In genomic region chr20:17917832-17918618, GRCh38 we compare ENCODE assay signal across 20 cellular contexts. TPM values are rescaled to one million over a fixed set of nuclear protein-coding genes. Genes with fewer than 3 reads are reported as not detected.
A peak's percentile ranks its signal among the peaks of the same experiment; 100 is the strongest.
DNase-seq lines count a peak whose midpoint lies in the region; ATAC-seq, FAIRE-seq and TF ChIP-seq lines count a peak whose summit lies in the region.
"Had no signal": no experiment of that assay in that cellular context is flagged by ENCODE, and none has a peak within 500 bp of the region (broad histone marks: within the 10 kb centered on the region; RNA-seq: fewer than 3 reads in every experiment).

No MANE protein-coding gene starts in this region.

- DNase-seq in A549 (ENCODE audit: low read depth in 1 of 2, low spot score in 1 of 2) (no peak), T-helper 17 cell (no peak), hepatocyte (ENCODE audit: low spot score) (no peak), C1 segment of cervical spinal cord (lab: John Stamatoyannopoulos, UW) (no peak), COLO668 (lab: John Stamatoyannopoulos, UW; ENCODE audit: unreplicated experiment) (no peak)
- DNase-seq: 8988T; CD8-positive, alpha-beta T cell; COR-L47; DMS 273 treated with DMSO at 0.1 percent for 48 hours; DMS53; DND-41; EL; GM23248 had no signal

- POLR2A ChIA-PET in A549 (lab: Yijun Ruan, JAX), result no interaction called here

- no peak overlapping the region for H3K27ac ChIP-seq in A549
- peak overlapping the region; percentile 75 for H3K27ac ChIP-seq in C4-2B
- peak overlapping the region; percentile 54 for H3K27ac ChIP-seq in hepatocyte
- H3K27ac ChIP-seq: GM23248 had no signal

- peak; percentile 74 for FAIRE-seq in A549 (lab: Jason Lieb, UNC)
- FAIRE-seq: GM12878, GM19239, K562 had no signal

- no peak for TF ChIP-seq CTCF in A549 (IDR thresholded peaks at IDR 0.05)
- TF ChIP-seq CTCF in C4-2B (conservative IDR thresholded peaks at IDR 0.05), result no peak
- no peak for TF ChIP-seq CTCF in hepatocyte (IDR thresholded peaks at IDR 0.05; ENCODE audit: poor library complexity)

- no peak overlapping the region for H2AFZ ChIP-seq in hepatocyte
- H2AFZ ChIP-seq: GM23248 had no signal

- no peaks in the 10 kb centered on the region for H3K9me2 ChIP-seq in hepatocyte (replicated peaks; ENCODE audit: insufficient read depth)

- peaks cover 4% of the 10 kb centered on the region for H3K36me3 Mint-ChIP-seq in T-helper 17 cell (ENCODE audit: low read depth)
- H3K36me3 Mint-ChIP-seq: CD8-positive, alpha-beta T cell had no signal

- H3K27ac Mint-ChIP-seq in T-helper 17 cell, result peak overlapping the region; percentile 45
- H3K27ac Mint-ChIP-seq: B cell; CD8-positive, alpha-beta T cell had no signal

- H3K4me3 Mint-ChIP-seq in T-helper 17 cell, result no peak overlapping the region
- H3K4me3 Mint-ChIP-seq: B cell; CD8-positive, alpha-beta T cell had no signal

- H3K27me3 Mint-ChIP-seq in T-helper 17 cell, result peaks cover 19% of the 10 kb centered on the region

- H3K79me2 ChIP-seq in hepatocyte, result no peaks in the 10 kb centered on the region

- ATAC-seq in A549 (no peak), T-helper 17 cell (no peak), GM21619 (IDR thresholded peaks at IDR 0.05; ENCODE audit: unreplicated experiment) (no peak)
- ATAC-seq: CD8-positive, alpha-beta T cell; GM12878; K562 had no signal

- no peak overlapping the region for H3K4me3 ChIP-seq in A549
- no peak overlapping the region for H3K4me3 ChIP-seq in hepatocyte
- H3K4me3 ChIP-seq: GM12878, GM23248, HAP-1, K562 had no signal

- no peaks in the 10 kb centered on the region for H3K27me3 ChIP-seq in hepatocyte

- TF ChIP-seq POLR2A in A549 (IDR thresholded peaks at IDR 0.05; ENCODE audit: low read length), result no peak

- no peaks in the 10 kb centered on the region for H3K9me3 ChIP-seq in A549
- H3K9me3 ChIP-seq in T-helper 17 cell (ENCODE audit: control insufficient read depth, low read length, poor library complexity, severe bottlenecking), result no peaks in the 10 kb centered on the region
- no peaks in the 10 kb centered on the region for H3K9me3 ChIP-seq in hepatocyte (ENCODE audit: low read depth)
- H3K9me3 ChIP-seq: HAP-1 had no signal

- no peaks in the 10 kb centered on the region for H3K4me1 ChIP-seq in A549
- H3K4me1 ChIP-seq in hepatocyte (ENCODE audit: insufficient read depth), result peaks cover 5% of the 10 kb centered on the region
- H3K4me1 ChIP-seq: HAP-1 had no signal

- peaks cover 7% of the 10 kb centered on the region for H3K4me1 Mint-ChIP-seq in T-helper 17 cell
- H3K4me1 Mint-ChIP-seq: B cell had no signal

- CTCF ChIA-PET in A549 (lab: Yijun Ruan, JAX), result interaction anchor here (0.9 to 1.0 kb wide), 2 partner anchors 8 to 406 kb away, joined by 3 read pairs; no protein-coding TSS in a partner anchor

- no peak for TF ChIP-seq EP300 in A549 (IDR thresholded peaks at IDR 0.05)

- H3K4me2 ChIP-seq in A549, result no peak overlapping the region
- no peak overlapping the region for H3K4me2 ChIP-seq in hepatocyte

- H3K36me3 ChIP-seq in hepatocyte (replicated peaks; ENCODE audit: insufficient read depth, low read depth), result no peaks in the 10 kb centered on the region
- H3K36me3 ChIP-seq: HAP-1 had no signal

- WGBS in A549 (ENCODE audit: missing lambda C conversion rate), result 70% methylated on average over 7 of the region's 7 CpGs
- WGBS in hepatocyte (ENCODE audit: low lambda C conversion rate, missing lambda C conversion rate), result 81% methylated on average over 7 of the region's 7 CpGs

- no peak for TF ChIP-seq RAD21 in A549 (conservative IDR thresholded peaks at IDR 0.05 in 1 of 2, IDR thresholded peaks at IDR 0.05 in 1 of 2)

- H4K20me1 ChIP-seq in hepatocyte (ENCODE audit: insufficient read depth, poor library complexity, severe bottlenecking), result no peaks in the 10 kb centered on the region

TF ChIP-seq in A549, 52 proteins besides CTCF, POLR2A, EP300 and RAD21:
- TF ChIP-seq HMGXB4 (CRISPR knock-in tag; IDR thresholded peaks at IDR 0.05; ENCODE audit: borderline replicate concordance), result no peak
- TF ChIP-seq ZFP36 (IDR thresholded peaks at IDR 0.05; ENCODE audit: borderline replicate concordance, partially characterized antibody), result no peak
- TF ChIP-seq NR3C1 (IDR thresholded peaks at IDR 0.05), result no peak
- TF ChIP-seq KDM5A (IDR thresholded peaks at IDR 0.05), result no peak
- TF ChIP-seq, protein P1, sequence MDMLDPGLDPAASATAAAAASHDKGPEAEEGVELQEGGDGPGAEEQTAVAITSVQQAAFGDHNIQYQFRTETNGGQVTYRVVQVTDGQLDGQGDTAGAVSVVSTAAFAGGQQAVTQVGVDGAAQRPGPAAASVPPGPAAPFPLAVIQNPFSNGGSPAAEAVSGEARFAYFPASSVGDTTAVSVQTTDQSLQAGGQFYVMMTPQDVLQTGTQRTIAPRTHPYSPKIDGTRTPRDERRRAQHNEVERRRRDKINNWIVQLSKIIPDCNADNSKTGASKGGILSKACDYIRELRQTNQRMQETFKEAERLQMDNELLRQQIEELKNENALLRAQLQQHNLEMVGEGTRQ (IDR thresholded peaks at IDR 0.05), result no peak
- TF ChIP-seq CHD2 (IDR thresholded peaks at IDR 0.05; ENCODE audit: low read length, partially characterized antibody), result no peak
- TF ChIP-seq MAFK (IDR thresholded peaks at IDR 0.05; ENCODE audit: partially characterized antibody), result no peak
- TF ChIP-seq TFCP2L1 (CRISPR knock-in tag; IDR thresholded peaks at IDR 0.05), result no peak

RNA-seq across cellular contexts. Expression of gene SNX5, which starts 50.6 kb away (rescaled TPM):
- polyA plus RNA-seq in A549 (2011; rRNA removed) (275 and 342 TPM in 2 replicates), A549 (2017; fragmentation: RNase III; extraction: RNeasy Plus Mini Kit Qiagen cat#74134 plus additional on column Dnase treatment) (225 to 250 TPM (median 240 TPM) in 3 replicates), hepatocyte (74.9 and 76.0 TPM in 2 replicates)
- polyA plus RNA-seq in A549 (2012; cell fraction: cytosol; rRNA removed), result 210 and 229 TPM in 2 replicates
- 367 and 371 TPM in 2 replicates for polyA plus RNA-seq in A549 (2012; cell fraction: nucleus; rRNA removed)
- 132 and 152 TPM in 2 replicates for polyA minus RNA-seq in A549 (2011; rRNA and poly(A)+ RNA removed)
- total RNA-seq in T-helper 17 cell (10 to 100 TPM; 63.8 to 71.5 TPM), hepatocyte (154 and 190 TPM in 2 replicates)

RNA-seq across cellular contexts. Expression of gene MGME1, which starts 50.8 kb away (rescaled TPM):
- 41.8 and 47.9 TPM in 2 replicates for polyA plus RNA-seq in A549 (2011; rRNA removed)
- 13.0 and 14.1 TPM in 2 replicates for polyA plus RNA-seq in A549 (2012; cell fraction: cytosol; rRNA removed)
- polyA plus RNA-seq in A549 (2012; cell fraction: nucleus; rRNA removed), result 14.4 and 21.3 TPM in 2 replicates
- polyA plus RNA-seq in A549 (2017; fragmentation: RNase III; extraction: RNeasy Plus Mini Kit Qiagen cat#74134 plus additional on column Dnase treatment), result 46.6 to 49.7 TPM (median 46.9 TPM) in 3 replicates
- polyA minus RNA-seq in A549 (2011; rRNA and poly(A)+ RNA removed), result 26.2 and 26.5 TPM in 2 replicates
- total RNA-seq in T-helper 17 cell, result 10 to 100 TPM; 10.6 to 10.9 TPM
- 12.7 and 15.7 TPM in 2 replicates for total RNA-seq in hepatocyte
- polyA plus RNA-seq in hepatocyte, result 17.9 and 18.3 TPM in 2 replicates

Comparison
In these comparisons a context has a peak if more than half of its experiments do, and no peak if none do; other contexts are left out.
1. H3K27ac ChIP-seq: peak in C4-2B (single experiment) and hepatocyte (single experiment); none in A549 (0 of 2).